Comparison of ENCODE assay signal across 22 cellular contexts in the genomic region with DNA sequence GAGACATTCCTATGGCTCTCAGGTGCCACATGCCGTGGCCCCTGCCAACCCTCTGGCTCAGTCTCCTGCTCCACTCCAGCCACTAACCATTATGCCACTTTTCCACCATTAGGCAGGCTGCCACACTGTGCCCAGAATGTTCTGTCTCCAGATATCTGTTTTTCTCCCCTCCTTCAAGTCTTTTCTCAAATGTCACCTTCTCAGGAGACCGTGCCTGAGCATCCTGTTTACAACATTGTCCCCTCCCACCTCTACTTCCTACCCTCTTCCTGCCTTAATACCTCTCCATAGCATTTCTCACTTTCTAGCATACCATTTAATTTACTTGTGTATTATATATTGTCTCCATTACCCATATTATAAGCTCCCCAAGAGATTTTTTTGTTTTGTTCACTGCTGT.
DNase-seq lines count a peak whose midpoint lies in the region; ATAC-seq and TF ChIP-seq lines count a peak whose summit lies in the region.
"Had no signal": no experiment of that assay in that cellular context is flagged by ENCODE, and none has a peak within 500 bp of the region (broad histone marks: within the 10 kb centered on the region; RNA-seq: fewer than 3 reads in every experiment).

No MANE protein-coding gene starts in this region.

- 80 to 88% methylated on average over 2 of the region's 2 CpGs for WGBS in tibial nerve, 2 donors
- 80% methylated on average over 2 of the region's 2 CpGs for WGBS in right cardiac atrium

- TF ChIP-seq EP300 in tibial nerve (IDR thresholded peaks at IDR 0.05): no peak

- no peaks in the 10 kb centered on the region for H3K27me3 ChIP-seq in tibial nerve
- no peaks in the 10 kb centered on the region for H3K27me3 ChIP-seq in right cardiac atrium (ENCODE audit: control insufficient read depth, insufficient read depth)
- H3K27me3 ChIP-seq: cardiac muscle cell had no signal

- no peaks in the 10 kb centered on the region for H3K9me3 Mint-ChIP-seq in natural killer cell treated with Interleukin-12 subunit alpha and Interleukin-12 subunit beta and Interleukin-15 and Interleukin-18, amount 100 ng/mL, for 72 hours
- H3K9me3 Mint-ChIP-seq in natural killer cell: no peaks in the 10 kb centered on the region
- H3K9me3 Mint-ChIP-seq in T-helper 1 cell treated with Interleukin-12 subunit alpha and Interleukin-12 subunit beta and Interleukin-4 antibody, amounts not matched to agents 30 μg/mL and 1 μg/mL, for 36 hours: peaks cover 4% of the 10 kb centered on the region
- peaks cover 3% of the 10 kb centered on the region for H3K9me3 Mint-ChIP-seq in activated naive CD8-positive, alpha-beta T cell treated with anti-CD3 and anti-CD28 coated beads, Interleukin-2, amount 10 ng/mL, durations not matched to agents 7 days and 5 days
- H3K9me3 Mint-ChIP-seq in stimulated activated effector memory CD8-positive, alpha-beta T cell treated with anti-CD3 and anti-CD28 coated beads, Interleukin-12 subunit alpha, Interleukin-12 subunit beta, amount 100 ng/mL, for 72 hours: no peaks in the 10 kb centered on the region
- H3K9me3 Mint-ChIP-seq: GM23338, HFFc6 had no signal

- H3K4me3 Mint-ChIP-seq in natural killer cell treated with Interleukin-12 subunit alpha and Interleukin-12 subunit beta and Interleukin-15 and Interleukin-18, amount 100 ng/mL, for 72 hours: no peak overlapping the region
- no peak overlapping the region for H3K4me3 Mint-ChIP-seq in natural killer cell
- peak overlapping the region; percentile 70 for H3K4me3 Mint-ChIP-seq in T-helper 1 cell treated with Interleukin-12 subunit alpha and Interleukin-12 subunit beta and Interleukin-4 antibody, amounts not matched to agents 30 μg/mL and 1 μg/mL, for 36 hours
- peak overlapping the region; percentile 60 for H3K4me3 Mint-ChIP-seq in activated naive CD8-positive, alpha-beta T cell treated with anti-CD3 and anti-CD28 coated beads, Interleukin-2, amount 10 ng/mL, durations not matched to agents 7 days and 5 days
- H3K4me3 Mint-ChIP-seq in stimulated activated effector memory CD8-positive, alpha-beta T cell treated with anti-CD3 and anti-CD28 coated beads, Interleukin-12 subunit alpha, Interleukin-12 subunit beta, amount 100 ng/mL, for 72 hours: peak overlapping the region; percentile 11
- H3K4me3 Mint-ChIP-seq: GM23338, HFFc6, neural crest cell had no signal

- H3K36me3 ChIP-seq in tibial nerve: no peaks in the 10 kb centered on the region
- H3K36me3 ChIP-seq: cardiac muscle cell, WERI-Rb-1 had no signal

- H3K9me3 ChIP-seq in tibial nerve (no peaks in the 10 kb centered on the region), right cardiac atrium (ENCODE audit: control insufficient read depth, low read length) (no peaks in the 10 kb centered on the region)
- H3K9me3 ChIP-seq: SK-N-SH had no signal

- H3K4me1 Mint-ChIP-seq in natural killer cell treated with Interleukin-12 subunit alpha and Interleukin-12 subunit beta and Interleukin-15 and Interleukin-18, amount 100 ng/mL, for 72 hours (ENCODE audit: low read depth in 2 of 2): peaks cover 6 to 10% of the 10 kb centered on the region in 2 donors
- H3K4me1 Mint-ChIP-seq in natural killer cell: peaks cover 7% of the 10 kb centered on the region in 2 donors
- H3K4me1 Mint-ChIP-seq in T-helper 1 cell treated with Interleukin-12 subunit alpha and Interleukin-12 subunit beta and Interleukin-4 antibody, amounts not matched to agents 30 μg/mL and 1 μg/mL, for 36 hours (ENCODE audit: low read depth): peaks cover 33% of the 10 kb centered on the region
- H3K4me1 Mint-ChIP-seq in activated naive CD8-positive, alpha-beta T cell treated with anti-CD3 and anti-CD28 coated beads, Interleukin-2, amount 10 ng/mL, durations not matched to agents 7 days and 5 days: peaks cover 16% of the 10 kb centered on the region
- peaks cover 36% of the 10 kb centered on the region for H3K4me1 Mint-ChIP-seq in stimulated activated effector memory CD8-positive, alpha-beta T cell treated with anti-CD3 and anti-CD28 coated beads, Interleukin-12 subunit alpha, Interleukin-12 subunit beta, amount 100 ng/mL, for 72 hours
- H3K4me1 Mint-ChIP-seq: GM23338 had no signal

- peak; percentile 37 for DNase-seq in natural killer cell treated with Interleukin-12 subunit alpha and Interleukin-12 subunit beta and Interleukin-15 and Interleukin-18, amount 100 ng/mL, for 72 hours (ENCODE audit: low spot score)
- DNase-seq in natural killer cell (no peak), DMS114 treated with DMSO at 0.1 percent for 48 hours (lab: John Stamatoyannopoulos, UW; ENCODE audit: unreplicated experiment) (no peak), tibial nerve (ENCODE audit: low spot score in 2 of 2) (no peak), right cardiac atrium (no peak)
- DNase-seq in activated naive CD8-positive, alpha-beta T cell treated with anti-CD3 and anti-CD28 coated beads, Interleukin-2, amount 10 ng/mL, durations not matched to agents 7 days and 5 days: no peak
- no peak for DNase-seq in stimulated activated effector memory CD8-positive, alpha-beta T cell treated with anti-CD3 and anti-CD28 coated beads, Interleukin-12 subunit alpha, Interleukin-12 subunit beta, amount 100 ng/mL, for 72 hours (ENCODE audit: low spot score in 2 of 2)
- DNase-seq: anterior cingulate cortex; HFFc6; midbrain; MM.1S; NCI-H1417; NCI-H2081 treated with DMSO at 0.1 percent for 48 hours; SK-N-SH; stimulated activated CD4-positive, alpha-beta T cell treated with anti-CD3 and anti-CD28 coated beads, Interleukin-15, amount 100 ng/mL, for 24 hours; WERI-Rb-1 had no signal

- POLR2A ChIA-PET in activated naive CD8-positive, alpha-beta T cell treated with anti-CD3 and anti-CD28 coated beads, Interleukin-2, amount 10 ng/mL, durations not matched to agents 7 days and 5 days (lab: Charles Lee): interaction anchor here (0.8 kb wide), 1 partner anchor 16 kb away, joined by 3 read pairs; no protein-coding TSS in a partner anchor

- H3K4me1 ChIP-seq in tibial nerve: peaks cover 0 to 10% (median 0%) of the 10 kb centered on the region in 4 donors
- no peaks in the 10 kb centered on the region for H3K4me1 ChIP-seq in right cardiac atrium (ENCODE audit: control insufficient read depth, insufficient read depth, low read length)

- intact Hi-C loops in natural killer cell (cut with micrococcal nuclease) (no loop called here), right cardiac atrium (cut with DNase I) (no loop called here)

- H3K27ac ChIP-seq in tibial nerve: no peak overlapping the region
- no peak overlapping the region for H3K27ac ChIP-seq in right cardiac atrium (ENCODE audit: low read length)
- H3K27ac ChIP-seq: C4-2B, cardiac muscle cell, WERI-Rb-1 had no signal

- TF ChIP-seq POLR2A in tibial nerve (IDR thresholded peaks at IDR 0.05): no peak

- peak overlapping the region in 1 of 2 donors; percentile 7 for H3K27ac Mint-ChIP-seq in natural killer cell treated with Interleukin-12 subunit alpha and Interleukin-12 subunit beta and Interleukin-15 and Interleukin-18, amount 100 ng/mL, for 72 hours
- H3K27ac Mint-ChIP-seq in natural killer cell: no peak overlapping the region
- peak overlapping the region; percentile 89 for H3K27ac Mint-ChIP-seq in T-helper 1 cell treated with Interleukin-12 subunit alpha and Interleukin-12 subunit beta and Interleukin-4 antibody, amounts not matched to agents 30 μg/mL and 1 μg/mL, for 36 hours
- H3K27ac Mint-ChIP-seq in activated naive CD8-positive, alpha-beta T cell treated with anti-CD3 and anti-CD28 coated beads, Interleukin-2, amount 10 ng/mL, durations not matched to agents 7 days and 5 days: peak overlapping the region; percentile 85
- peak overlapping the region; percentile 78 for H3K27ac Mint-ChIP-seq in stimulated activated effector memory CD8-positive, alpha-beta T cell treated with anti-CD3 and anti-CD28 coated beads, Interleukin-12 subunit alpha, Interleukin-12 subunit beta, amount 100 ng/mL, for 72 hours
- H3K27ac Mint-ChIP-seq: GM23338, HFFc6 had no signal

- H3K4me3 ChIP-seq in tibial nerve (no peak overlapping the region), right cardiac atrium (ENCODE audit: low read length) (no peak overlapping the region)
- H3K4me3 ChIP-seq: cardiac muscle cell, GM23338, K562 had no signal

- peaks cover 0 to 4% of the 10 kb centered on the region in 2 donors for H3K27me3 Mint-ChIP-seq in natural killer cell treated with Interleukin-12 subunit alpha and Interleukin-12 subunit beta and Interleukin-15 and Interleukin-18, amount 100 ng/mL, for 72 hours
- no peaks in the 10 kb centered on the region for H3K27me3 Mint-ChIP-seq in natural killer cell (ENCODE audit: low read depth in 2 of 2)
- H3K27me3 Mint-ChIP-seq in T-helper 1 cell treated with Interleukin-12 subunit alpha and Interleukin-12 subunit beta and Interleukin-4 antibody, amounts not matched to agents 30 μg/mL and 1 μg/mL, for 36 hours (ENCODE audit: low read depth): no peaks in the 10 kb centered on the region
- H3K27me3 Mint-ChIP-seq in activated naive CD8-positive, alpha-beta T cell treated with anti-CD3 and anti-CD28 coated beads, Interleukin-2, amount 10 ng/mL, durations not matched to agents 7 days and 5 days: no peaks in the 10 kb centered on the region

- no peak for TF ChIP-seq CTCF in natural killer cell (IDR thresholded peaks at IDR 0.05)
- no peak for TF ChIP-seq CTCF in tibial nerve (IDR thresholded peaks at IDR 0.05)

- no peak for ATAC-seq in natural killer cell treated with Interleukin-12 subunit alpha and Interleukin-12 subunit beta and Interleukin-15 and Interleukin-18, amount 100 ng/mL, for 72 hours
- ATAC-seq in natural killer cell (no peak), right cardiac atrium (no peak)
- peak; percentile 63 for ATAC-seq in activated naive CD8-positive, alpha-beta T cell treated with anti-CD3 and anti-CD28 coated beads, Interleukin-2, amount 10 ng/mL, durations not matched to agents 7 days and 5 days (ENCODE audit: low read depth)
- no peak for ATAC-seq in stimulated activated effector memory CD8-positive, alpha-beta T cell treated with anti-CD3 and anti-CD28 coated beads, Interleukin-12 subunit alpha, Interleukin-12 subunit beta, amount 100 ng/mL, for 72 hours
- ATAC-seq: GM23338, K562 had no signal

- H3K36me3 Mint-ChIP-seq in natural killer cell treated with Interleukin-12 subunit alpha and Interleukin-12 subunit beta and Interleukin-15 and Interleukin-18, amount 100 ng/mL, for 72 hours: no peaks in the 10 kb centered on the region
- H3K36me3 Mint-ChIP-seq in natural killer cell: no peaks in the 10 kb centered on the region
- peaks cover 11% of the 10 kb centered on the region for H3K36me3 Mint-ChIP-seq in T-helper 1 cell treated with Interleukin-12 subunit alpha and Interleukin-12 subunit beta and Interleukin-4 antibody, amounts not matched to agents 30 μg/mL and 1 μg/mL, for 36 hours (ENCODE audit: low read depth)
- peaks cover 4% of the 10 kb centered on the region for H3K36me3 Mint-ChIP-seq in activated naive CD8-positive, alpha-beta T cell treated with anti-CD3 and anti-CD28 coated beads, Interleukin-2, amount 10 ng/mL, durations not matched to agents 7 days and 5 days
- no peaks in the 10 kb centered on the region for H3K36me3 Mint-ChIP-seq in stimulated activated effector memory CD8-positive, alpha-beta T cell treated with anti-CD3 and anti-CD28 coated beads, Interleukin-12 subunit alpha, Interleukin-12 subunit beta, amount 100 ng/mL, for 72 hours

Comparison
In these comparisons a context has a peak if more than half of its experiments do, and no peak if none do; other contexts are left out.
1. H3K27ac Mint-ChIP-seq: peak in T-helper 1 cell treated with Interleukin-12 subunit alpha and Interleukin-12 subunit beta and Interleukin-4 antibody, amounts not matched to agents 30 μg/mL and 1 μg/mL, for 36 hours (single experiment), activated naive CD8-positive, alpha-beta T cell treated with anti-CD3 and anti-CD28 coated beads, Interleukin-2, amount 10 ng/mL, durations not matched to agents 7 days and 5 days (single experiment) and stimulated activated effector memory CD8-positive, alpha-beta T cell treated with anti-CD3 and anti-CD28 coated beads, Interleukin-12 subunit alpha, Interleukin-12 subunit beta, amount 100 ng/mL, for 72 hours (single experiment); none in natural killer cell (0 of 2).
2. H3K4me3 Mint-ChIP-seq: peak in T-helper 1 cell treated with Interleukin-12 subunit alpha and Interleukin-12 subunit beta and Interleukin-4 antibody, amounts not matched to agents 30 μg/mL and 1 μg/mL, for 36 hours (single experiment), activated naive CD8-positive, alpha-beta T cell treated with anti-CD3 and anti-CD28 coated beads, Interleukin-2, amount 10 ng/mL, durations not matched to agents 7 days and 5 days (single experiment) and stimulated activated effector memory CD8-positive, alpha-beta T cell treated with anti-CD3 and anti-CD28 coated beads, Interleukin-12 subunit alpha, Interleukin-12 subunit beta, amount 100 ng/mL, for 72 hours (single experiment); none in natural killer cell treated with Interleukin-12 subunit alpha and Interleukin-12 subunit beta and Interleukin-15 and Interleukin-18, amount 100 ng/mL, for 72 hours (single experiment) and natural killer cell (single experiment).